17 cellular contexts compared by ENCODE assay signal in the genomic region with DNA sequence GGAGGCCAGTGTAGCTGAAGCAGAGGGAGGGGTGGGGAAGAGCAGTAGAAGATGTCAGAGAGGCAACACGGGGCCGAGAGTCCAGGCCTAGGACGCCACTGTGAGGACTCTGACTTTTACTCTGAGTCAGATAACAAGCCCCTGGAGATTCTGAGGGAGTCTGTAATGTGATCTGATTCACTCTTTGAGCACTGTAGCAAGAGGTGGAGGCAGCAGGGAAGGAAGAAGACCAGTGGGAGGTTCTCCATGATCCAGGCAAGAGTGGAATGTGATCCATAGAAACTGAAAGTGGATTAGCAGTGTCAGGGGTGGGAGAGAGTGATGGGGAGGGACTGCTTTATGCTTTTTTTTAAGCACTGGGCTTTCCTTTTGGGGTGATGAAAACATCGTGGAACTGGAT.
DNase-seq lines count a peak whose midpoint lies in the region; ATAC-seq and TF ChIP-seq lines count a peak whose summit lies in the region.
"Had no signal": no experiment of that assay in that cellular context is flagged by ENCODE, and none has a peak within 500 bp of the region (broad histone marks: within the 10 kb centered on the region; RNA-seq: fewer than 3 reads in every experiment).

No MANE protein-coding gene starts in this region.

- H2AFZ ChIP-seq in hepatocyte = no peak overlapping the region

- DNase-seq in NCI-H2107 treated with DMSO at 0.1 percent for 48 hours (lab: John Stamatoyannopoulos, UW; ENCODE audit: unreplicated experiment) = peak; percentile 50
- DNase-seq in NCI-H2107 (lab: John Stamatoyannopoulos, UW) = no peak
- peak; percentile 24 for DNase-seq in RPMI7951 (ENCODE audit: low read depth)
- peak; percentile 18 for DNase-seq in hepatocyte (ENCODE audit: low spot score)
- DNase-seq in stromal cell of bone marrow (ENCODE audit: low read depth) = peak; percentile 75
- no peak for DNase-seq in spleen
- DNase-seq: activated T-cell treated with anti-CD3 and anti-CD28 coated beads, Interleukin-2, amount 50 U/mL, for 1 hour; adrenal gland; dorsolateral prefrontal cortex; left colon; NCI-H1417 treated with DMSO at 0.1 percent for 48 hours; upper lobe of left lung had no signal

- ATAC-seq in HG03432 (IDR thresholded peaks at IDR 0.05; ENCODE audit: unreplicated experiment) (no peak), HG03439 (IDR thresholded peaks at IDR 0.05; ENCODE audit: unreplicated experiment) (no peak)
- ATAC-seq: activated CD4-positive, CD25-positive, alpha-beta regulatory T cell treated with anti-CD3 and anti-CD28 coated beads, Interleukin-2, amount 50 U/mL, for 24 hours; GM12878; left colon; SK-N-SH treated with all-trans-retinoic acid at 6 μM for 48 hours had no signal

- H3K27me3 ChIP-seq in hepatocyte (no peaks in the 10 kb centered on the region), spleen (replicated peaks in 1 of 7) (no peaks in the 10 kb centered on the region)
- H3K27me3 ChIP-seq: adrenal gland, upper lobe of left lung had no signal

- TF ChIP-seq POLR2A in spleen (IDR thresholded peaks at IDR 0.05) = no peak

- H3K36me3 ChIP-seq in hepatocyte (replicated peaks; ENCODE audit: insufficient read depth, low read depth) (no peaks in the 10 kb centered on the region), spleen (no peaks in the 10 kb centered on the region)
- H3K36me3 ChIP-seq: adrenal gland, upper lobe of left lung had no signal

- H3K27ac ChIP-seq in hepatocyte (no peak overlapping the region), spleen (no peak overlapping the region)
- H3K27ac ChIP-seq: adrenal gland, dorsolateral prefrontal cortex, upper lobe of left lung had no signal

- H3K4me1 ChIP-seq in hepatocyte (ENCODE audit: insufficient read depth) (no peaks in the 10 kb centered on the region), spleen (no peaks in the 10 kb centered on the region)
- H3K4me1 ChIP-seq: adrenal gland, upper lobe of left lung had no signal

- H3K9me3 ChIP-seq in hepatocyte (ENCODE audit: low read depth) = no peaks in the 10 kb centered on the region
- H3K9me3 ChIP-seq in spleen = no peaks in the 10 kb centered on the region
- H3K9me3 ChIP-seq: adrenal gland, upper lobe of left lung had no signal

- 45% methylated on average over 4 of the region's 4 CpGs for WGBS in hepatocyte (ENCODE audit: low lambda C conversion rate, missing lambda C conversion rate)
- 19 to 27% (median 26%) methylated on average over 4 of the region's 4 CpGs for WGBS in spleen, 5 donors

- intact Hi-C loops in spleen (cut with DNase I; ENCODE audit: low total_unique reads) = no loop called here

- no peak overlapping the region for H3K4me2 ChIP-seq in hepatocyte

- no peak overlapping the region for H3K4me3 ChIP-seq in hepatocyte
- no peak overlapping the region for H3K4me3 ChIP-seq in spleen
- H3K4me3 ChIP-seq: adrenal gland, dorsolateral prefrontal cortex, GM12878, upper lobe of left lung had no signal

- no peaks in the 10 kb centered on the region for H3K79me2 ChIP-seq in hepatocyte

- no peak for TF ChIP-seq CTCF in hepatocyte (IDR thresholded peaks at IDR 0.05; ENCODE audit: poor library complexity)
- TF ChIP-seq CTCF in spleen (IDR thresholded peaks at IDR 0.05 in 8 of 11, conservative IDR thresholded peaks at IDR 0.05 in 3 of 11) = no peak

- no peaks in the 10 kb centered on the region for H3K9me2 ChIP-seq in hepatocyte (replicated peaks; ENCODE audit: insufficient read depth)

- no peaks in the 10 kb centered on the region for H4K20me1 ChIP-seq in hepatocyte (ENCODE audit: insufficient read depth, poor library complexity, severe bottlenecking)

Comparison
In these comparisons a context has a peak if more than half of its experiments do, and no peak if none do; other contexts are left out.
1. DNase-seq: peak in NCI-H2107 treated with DMSO at 0.1 percent for 48 hours (single experiment), RPMI7951 (single experiment), hepatocyte (single experiment) and stromal cell of bone marrow (single experiment); none in NCI-H2107 (single experiment) and spleen (single experiment).